In the genomic region with DNA sequence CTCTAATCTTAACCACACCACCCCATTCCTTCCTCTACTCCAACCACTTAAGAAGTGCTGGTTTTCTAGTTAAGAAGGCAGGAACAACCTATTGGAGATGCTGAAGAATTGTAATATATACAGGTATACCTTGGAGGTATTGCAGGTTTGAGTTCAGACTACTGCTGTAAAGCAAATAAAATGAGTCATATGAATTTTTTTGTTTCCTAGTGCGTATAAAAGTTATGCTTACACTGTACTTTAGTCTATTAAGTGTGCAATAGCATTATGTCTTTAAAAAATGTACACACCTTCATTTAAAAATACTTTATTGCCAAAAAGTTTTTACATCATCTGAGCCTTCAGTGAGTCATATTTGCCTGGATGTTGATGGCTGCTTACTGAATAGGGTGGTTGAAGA, we compare ENCODE assay signal across 27 cellular contexts. TPM values are rescaled to one million over a fixed set of nuclear protein-coding genes. Genes with fewer than 3 reads are reported as not detected.
DNase-seq lines count a peak whose midpoint lies in the region; ATAC-seq and TF ChIP-seq lines count a peak whose summit lies in the region.
"Had no signal": no experiment of that assay in that cellular context is flagged by ENCODE, and none has a peak within 500 bp of the region (broad histone marks: within the 10 kb centered on the region; RNA-seq: fewer than 3 reads in every experiment).

No MANE protein-coding gene starts in this region.

- intact Hi-C loops in MCF 10A (cut with micrococcal nuclease) (no loop called here), breast epithelium (cut with DNase I; ENCODE audit: low total_unique reads) (no loop called here), left lung (cut with DNase I) (no loop called here)

- H3K9me3 ChIP-seq in breast epithelium (no peaks in the 10 kb centered on the region), RWPE2 (ENCODE audit: severe bottlenecking) (no peaks in the 10 kb centered on the region), left lung (no peaks in the 10 kb centered on the region)
- H3K9me3 ChIP-seq: A549, Caco-2 had no signal

- TF ChIP-seq CTCF in MCF 10A (IDR thresholded peaks at IDR 0.05; ENCODE audit: unreplicated experiment) (no peak), breast epithelium (IDR thresholded peaks at IDR 0.05) (no peak), RWPE2 (IDR thresholded peaks at IDR 0.05; ENCODE audit: poor library complexity, severe bottlenecking) (no peak), epithelial cell of esophagus (IDR thresholded peaks at IDR 0.05; ENCODE audit: insufficient read depth, low read depth, low read length, missing control alignments) (no peak), left lung (IDR thresholded peaks at IDR 0.05) (no peak)

- H3K27ac ChIP-seq in breast epithelium (no peak overlapping the region), RWPE2 (ENCODE audit: poor library complexity, severe bottlenecking) (no peak overlapping the region), left lung (no peak overlapping the region)
- H3K27ac ChIP-seq: 22Rv1; A549; BLaER1 treated with 17β-estradiol and CSF1 and Interleukin-3, amounts not matched to agents 10 nM and 100 nM; C4-2B had no signal

- H3K27me3 Mint-ChIP-seq in MCF 10A (ENCODE audit: insufficient read depth, unreplicated experiment): no peaks in the 10 kb centered on the region
- peaks cover 15% of the 10 kb centered on the region for H3K27me3 Mint-ChIP-seq in activated CD8-positive, alpha-beta T cell treated with anti-CD3 and anti-CD28 coated beads, Interleukin-2, amount 10 ng/mL, durations not matched to agents 7 days and 5 days (ENCODE audit: low read depth)

- TF ChIP-seq POLR2A in breast epithelium (IDR thresholded peaks at IDR 0.05) (no peak), erythroblast (IDR thresholded peaks at IDR 0.05; ENCODE audit: low read length) (no peak)

- H3K36me3 ChIP-seq in breast epithelium: no peaks in the 10 kb centered on the region
- no peaks in the 10 kb centered on the region for H3K36me3 ChIP-seq in RWPE2 (ENCODE audit: low read depth)
- no peaks in the 10 kb centered on the region for H3K36me3 ChIP-seq in left lung
- H3K36me3 ChIP-seq: BLaER1 treated with 17β-estradiol and CSF1 and Interleukin-3, amounts not matched to agents 10 nM and 100 nM had no signal

- H3K27ac Mint-ChIP-seq in MCF 10A (ENCODE audit: low read depth, unreplicated experiment): no peak overlapping the region
- no peak overlapping the region for H3K27ac Mint-ChIP-seq in activated CD8-positive, alpha-beta T cell treated with anti-CD3 and anti-CD28 coated beads, Interleukin-2, amount 10 ng/mL, durations not matched to agents 7 days and 5 days
- H3K27ac Mint-ChIP-seq: B cell; CD4-positive, alpha-beta T cell; CD8-positive, alpha-beta T cell had no signal

- H3K4me1 ChIP-seq in breast epithelium (no peaks in the 10 kb centered on the region), RWPE2 (ENCODE audit: insufficient read depth, poor library complexity, severe bottlenecking) (no peaks in the 10 kb centered on the region), left lung (no peaks in the 10 kb centered on the region)
- H3K4me1 ChIP-seq: A549, Caco-2 had no signal

- no peak overlapping the region for H3K4me3 ChIP-seq in breast epithelium
- no peak overlapping the region for H3K4me3 ChIP-seq in RWPE2 (ENCODE audit: severe bottlenecking)
- H3K4me3 ChIP-seq in epithelial cell of esophagus (ENCODE audit: low read length): no peak overlapping the region
- H3K4me3 ChIP-seq in left lung: no peak overlapping the region
- H3K4me3 ChIP-seq: A549; BLaER1 treated with 17β-estradiol and CSF1 and Interleukin-3, amounts not matched to agents 10 nM and 100 nM had no signal

- H3K9me3 Mint-ChIP-seq in MCF 10A (ENCODE audit: unreplicated experiment): no peaks in the 10 kb centered on the region
- peaks cover 6% of the 10 kb centered on the region for H3K9me3 Mint-ChIP-seq in activated CD8-positive, alpha-beta T cell treated with anti-CD3 and anti-CD28 coated beads, Interleukin-2, amount 10 ng/mL, durations not matched to agents 7 days and 5 days (ENCODE audit: insufficient read depth)
- H3K9me3 Mint-ChIP-seq: CD4-positive, alpha-beta T cell; CD8-positive, alpha-beta T cell had no signal

- H3K4me1 Mint-ChIP-seq in MCF 10A (ENCODE audit: insufficient read depth, unreplicated experiment): no peaks in the 10 kb centered on the region
- peaks cover 2% of the 10 kb centered on the region for H3K4me1 Mint-ChIP-seq in activated CD8-positive, alpha-beta T cell treated with anti-CD3 and anti-CD28 coated beads, Interleukin-2, amount 10 ng/mL, durations not matched to agents 7 days and 5 days (ENCODE audit: low read depth)
- H3K4me1 Mint-ChIP-seq: B cell had no signal

- no TSS peak for BruUV-seq in MCF 10A (replicated peaks; lab: Mats Ljungman, UMichigan)

- no peak overlapping the region for H3K4me3 Mint-ChIP-seq in MCF 10A (ENCODE audit: unreplicated experiment)
- H3K4me3 Mint-ChIP-seq in activated CD8-positive, alpha-beta T cell treated with anti-CD3 and anti-CD28 coated beads, Interleukin-2, amount 10 ng/mL, durations not matched to agents 7 days and 5 days: no peak overlapping the region
- H3K4me3 Mint-ChIP-seq: B cell; CD4-positive, alpha-beta T cell; CD8-positive, alpha-beta T cell had no signal

- POLR2A ChIA-PET in MCF 10A (lab: Yijun Ruan, JAX): interaction anchor here (0.8 kb wide), 1 partner anchor 26 kb away, joined by 3 read pairs; no protein-coding TSS in a partner anchor
- POLR2A ChIA-PET in activated CD8-positive, alpha-beta T cell treated with anti-CD3 and anti-CD28 coated beads, Interleukin-2, amount 10 ng/mL, durations not matched to agents 7 days and 5 days (lab: Charles Lee): no interaction called here

- H3K27me3 ChIP-seq in breast epithelium (no peaks in the 10 kb centered on the region), RWPE2 (ENCODE audit: insufficient read depth, poor library complexity, severe bottlenecking) (no peaks in the 10 kb centered on the region), left lung (no peaks in the 10 kb centered on the region)
- H3K27me3 ChIP-seq: BLaER1 treated with 17β-estradiol and CSF1 and Interleukin-3, amounts not matched to agents 10 nM and 100 nM had no signal

- DNase-seq in MCF 10A (ENCODE audit: unreplicated experiment) (peak; percentile 6), breast epithelium (ENCODE audit: low spot score in 2 of 2) (no peak), RWPE2 (ENCODE audit: low spot score) (no peak), epithelial cell of esophagus (ENCODE audit: low read depth) (peak; percentile 11), left lung (no peak), erythroblast (lab: John Stamatoyannopoulos, UW) (no peak)
- no peak for DNase-seq in activated CD8-positive, alpha-beta T cell treated with anti-CD3 and anti-CD28 coated beads, Interleukin-2, amount 10 ng/mL, durations not matched to agents 7 days and 5 days
- DNase-seq: AML-193; Caco-2; Calu3; CD4-positive, alpha-beta T cell; CD8-positive, alpha-beta T cell; DMS 273 treated with DMSO at 0.1 percent for 48 hours; DMS153; DMS53; DMS79; DND-41; EL; GF-D8 had no signal

- ATAC-seq in RWPE2 (ENCODE audit: low read depth): peak; percentile 31; the same call in 1 of the 3 replicates
- peak; percentile 39 for ATAC-seq in left lung
- no peak for ATAC-seq in GM19467 (IDR thresholded peaks at IDR 0.05; ENCODE audit: unreplicated experiment)
- ATAC-seq in activated CD8-positive, alpha-beta T cell treated with anti-CD3 and anti-CD28 coated beads, Interleukin-2, amount 10 ng/mL, durations not matched to agents 7 days and 5 days: no peak
- ATAC-seq: A549; CD8-positive, alpha-beta T cell had no signal

- CTCF ChIA-PET in MCF 10A (lab: Yijun Ruan, JAX): no interaction called here
- CTCF ChIA-PET in activated CD8-positive, alpha-beta T cell treated with anti-CD3 and anti-CD28 coated beads, Interleukin-2, amount 10 ng/mL, durations not matched to agents 7 days and 5 days (lab: Charles Lee): no interaction called here

- no peaks in the 10 kb centered on the region for H3K36me3 Mint-ChIP-seq in MCF 10A (ENCODE audit: insufficient read depth, unreplicated experiment)
- no peaks in the 10 kb centered on the region for H3K36me3 Mint-ChIP-seq in activated CD8-positive, alpha-beta T cell treated with anti-CD3 and anti-CD28 coated beads, Interleukin-2, amount 10 ng/mL, durations not matched to agents 7 days and 5 days (ENCODE audit: low read depth)
- H3K36me3 Mint-ChIP-seq: CD8-positive, alpha-beta T cell had no signal

RNA-seq across cellular contexts. Expression of a gene that starts 22.5 kb away (rescaled TPM):
- total RNA-seq in MCF 10A (2022) (not detected in 2 replicates), breast epithelium (not detected), left lung (not detected)
- total RNA-seq in activated CD8-positive, alpha-beta T cell treated with anti-CD3 and anti-CD28 coated beads, Interleukin-2, amount 10 ng/mL, durations not matched to agents 7 days and 5 days: not detected
- total RNA-seq: A172; B cell; Caco-2; Calu3; CD4-positive, alpha-beta T cell; CD8-positive, alpha-beta T cell; Daoy had no signal

Comparison
In these comparisons a context has a peak if more than half of its experiments do, and no peak if none do; other contexts are left out.
1. DNase-seq: peak in MCF 10A (single experiment) and epithelial cell of esophagus (single experiment); none in breast epithelium (0 of 2), RWPE2 (single experiment), left lung (0 of 2), erythroblast (0 of 2) and activated CD8-positive, alpha-beta T cell treated with anti-CD3 and anti-CD28 coated beads, Interleukin-2, amount 10 ng/mL, durations not matched to agents 7 days and 5 days (single experiment).
2. ATAC-seq: peak in RWPE2 (single experiment) and left lung (single experiment); none in GM19467 (single experiment) and activated CD8-positive, alpha-beta T cell treated with anti-CD3 and anti-CD28 coated beads, Interleukin-2, amount 10 ng/mL, durations not matched to agents 7 days and 5 days (single experiment).